ENCODE assay signal across 1 cellular context in the genomic region with DNA sequence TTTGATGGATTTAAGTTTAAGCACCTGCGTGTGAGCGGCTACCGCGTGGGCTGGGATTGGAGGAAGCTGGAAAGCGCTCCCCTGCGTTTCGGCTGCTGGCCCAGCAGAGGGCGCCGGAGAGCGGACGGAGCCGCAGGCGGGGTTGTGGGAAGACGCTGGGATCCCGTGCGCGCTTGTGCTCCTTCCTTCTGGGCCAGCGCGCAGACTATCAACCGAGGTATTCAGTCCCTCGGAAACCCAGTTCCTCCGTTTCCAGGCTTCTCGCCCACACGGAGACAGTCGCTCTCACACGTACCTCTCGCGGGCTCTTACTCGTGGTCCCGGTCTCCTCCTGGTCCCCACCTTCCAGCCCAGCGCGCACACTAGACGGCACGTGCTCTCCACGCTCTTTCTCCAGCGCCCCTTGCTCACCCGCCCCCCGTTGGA.
TF ChIP-seq lines count a peak whose summit lies in the region.

No MANE protein-coding gene starts in this region.

TF ChIP-seq in GM12891, 5 proteins besides CTCF, POLR2A, EP300 and RAD21:
- TF ChIP-seq POU2F2 (IDR thresholded peaks at IDR 0.05; ENCODE audit: low read depth, low read length), result no peak
- no peak for TF ChIP-seq POLR2AphosphoS5 (IDR thresholded peaks at IDR 0.05; ENCODE audit: low read depth, low read length)
- no peak for TF ChIP-seq TAF1 (IDR thresholded peaks at IDR 0.05; ENCODE audit: low read depth, low read length)
- no peak for TF ChIP-seq SPI1 (IDR thresholded peaks at IDR 0.05; ENCODE audit: low read depth, low read length)
- TF ChIP-seq PAX5 (IDR thresholded peaks at IDR 0.05; ENCODE audit: insufficient read depth, low read length, severe bottlenecking), result no peak
